9 cellular contexts compared by ENCODE assay signal in genomic region chr17:27236710-27237315, GRCh38. TPM values are rescaled to one million over a fixed set of nuclear protein-coding genes. Genes with fewer than 3 reads are reported as not detected.
DNase-seq lines count a peak whose midpoint lies in the region; ATAC-seq, FAIRE-seq and TF ChIP-seq lines count a peak whose summit lies in the region.
"Had no signal": no experiment of that assay in that cellular context is flagged by ENCODE, and none has a peak within 500 bp of the region (broad histone marks: within the 10 kb centered on the region; RNA-seq: fewer than 3 reads in every experiment).

No MANE protein-coding gene starts in this region.

- H3K9me3 ChIP-seq in IMR-90 (ENCODE audit: control insufficient read depth, insufficient read depth, low read length) (no peaks in the 10 kb centered on the region), neuronal stem cell (replicated peaks in 1 of 2; ENCODE audit: control insufficient read depth in 2 of 2, insufficient read depth in 1 of 2, low read depth in 1 of 2, low read length in 2 of 2) (no peaks in the 10 kb centered on the region), suprapubic skin (no peaks in the 10 kb centered on the region)

- no peak overlapping the region for H4K5ac ChIP-seq in IMR-90 (ENCODE audit: low read depth, low read length)

- peaks cover 1% of the 10 kb centered on the region; the same call in 1 of the 2 replicates for H3K4me1 ChIP-seq in IMR-90 (ENCODE audit: control insufficient read depth, insufficient read depth, low read length)
- H3K4me1 ChIP-seq in neuronal stem cell (ENCODE audit: control insufficient read depth in 2 of 2, insufficient read depth in 1 of 2, low read depth in 1 of 2, low read length in 2 of 2) = no peaks in the 10 kb centered on the region
- peaks cover 11% of the 10 kb centered on the region for H3K4me1 ChIP-seq in suprapubic skin

- no TSS peak for BruUV-seq in IMR-90 (replicated peaks; lab: Mats Ljungman, UMichigan)

- peak; percentile 95 for ATAC-seq in IMR-90 (ENCODE audit: low read depth)
- ATAC-seq in HG02852 (IDR thresholded peaks at IDR 0.05; ENCODE audit: unreplicated experiment) = no peak

- no peaks in the 10 kb centered on the region for H3K36me3 Mint-ChIP-seq in activated T-cell treated with anti-CD3 and anti-CD28 coated beads, Interleukin-2, amount 50 U/mL, for 24 hours (ENCODE audit: low read depth)
- H3K36me3 Mint-ChIP-seq: activated naive CD8-positive, alpha-beta T cell had no signal

- H2BK15ac ChIP-seq in IMR-90 (ENCODE audit: low read depth, low read length) (no peak overlapping the region), neuronal stem cell (ENCODE audit: low read length) (no peak overlapping the region)

- H3K9ac ChIP-seq in IMR-90 (ENCODE audit: low read depth, low read length) (no peak overlapping the region), neuronal stem cell (ENCODE audit: low read depth, low read length, poor library complexity) (no peak overlapping the region)

- H3K27ac ChIP-seq in IMR-90 (ENCODE audit: insufficient read depth, low read length) (no peak overlapping the region), neuronal stem cell (replicated peaks; ENCODE audit: low read length) (no peak overlapping the region), suprapubic skin (no peak overlapping the region)

- H4K8ac ChIP-seq in IMR-90 (ENCODE audit: low read depth in 2 of 2, low read length in 2 of 2) (no peak overlapping the region), neuronal stem cell (ENCODE audit: low read depth, low read length) (no peak overlapping the region)

- TF ChIP-seq POLR2A in IMR-90 (IDR thresholded peaks at IDR 0.05; ENCODE audit: low read depth, low read length) (0 out of 2 replicates have a peak, but pooled peaks have one; percentile 37), suprapubic skin (IDR thresholded peaks at IDR 0.05) (no peak)

- H2AK5ac ChIP-seq in IMR-90 (ENCODE audit: low read depth, low read length) (no peak overlapping the region), neuronal stem cell (ENCODE audit: low read depth, low read length) (no peak overlapping the region)

- H3K4me3 ChIP-seq in IMR-90 (ENCODE audit: insufficient read depth, low read depth, low read length) = no peak overlapping the region
- H3K4me3 ChIP-seq in fibroblast of mammary gland (ENCODE audit: control insufficient read depth, low read depth, low read length) = no peak overlapping the region
- no peak overlapping the region for H3K4me3 ChIP-seq in neuronal stem cell (ENCODE audit: low read length in 2 of 2)
- no peak overlapping the region for H3K4me3 ChIP-seq in suprapubic skin

- intact Hi-C loops in IMR-90 (cut with micrococcal nuclease) = loop anchor here (1.0 to 5.0 kb wide), 5 partner anchors 40 to 415 kb away; partner anchors contain the start of gene WSB1

- H3K4me3 Mint-ChIP-seq in activated T-cell treated with anti-CD3 and anti-CD28 coated beads, Interleukin-2, amount 50 U/mL, for 24 hours = no peak overlapping the region
- H3K4me3 Mint-ChIP-seq: activated naive CD8-positive, alpha-beta T cell had no signal

- FAIRE-seq in D721Med (lab: Jason Lieb, UNC) (no peak), RCC 7860 (lab: Jason Lieb, UNC) (peak; percentile 64)

- TF ChIP-seq RAD21 in IMR-90 (IDR thresholded peaks at IDR 0.05; ENCODE audit: low read length) = peak; percentile 87

- POLR2A ChIA-PET in IMR-90 (lab: Charles Lee; ENCODE audit: unreplicated experiment) = interaction anchor here (0.8 to 1.2 kb wide), 2 partner anchors 9 to 58 kb away, joined by 3 to 7 read pairs; partner anchors contain the start of gene WSB1

- H3K4me2 ChIP-seq in IMR-90 (ENCODE audit: low read depth, low read length) (no peak overlapping the region), neuronal stem cell (ENCODE audit: insufficient read depth, low read length, poor library complexity, severe bottlenecking) (no peak overlapping the region)

- H3K27me3 Mint-ChIP-seq in activated T-cell treated with anti-CD3 and anti-CD28 coated beads, Interleukin-2, amount 50 U/mL, for 24 hours = peaks cover 5% of the 10 kb centered on the region
- H3K27me3 Mint-ChIP-seq: activated naive CD8-positive, alpha-beta T cell had no signal

- H3K14ac ChIP-seq in IMR-90 (replicated peaks; ENCODE audit: low read depth, low read length) (no peak overlapping the region), neuronal stem cell (ENCODE audit: low read length) (no peak overlapping the region)

- TF ChIP-seq EP300 in suprapubic skin (IDR thresholded peaks at IDR 0.05) = no peak

- peaks cover 17% of the 10 kb centered on the region for H3K4me1 Mint-ChIP-seq in activated T-cell treated with anti-CD3 and anti-CD28 coated beads, Interleukin-2, amount 50 U/mL, for 24 hours (ENCODE audit: low read depth)

- CTCF ChIA-PET in IMR-90 (lab: Yijun Ruan, JAX) = interaction anchor here (0.6 to 4.3 kb wide), 20 partner anchors 9 to 365 kb away, joined by 3 to 44 read pairs (median 4); partner anchors contain the start of gene KSR1

- no peak overlapping the region for H2BK12ac ChIP-seq in neuronal stem cell (ENCODE audit: low read length)

- in situ Hi-C loops in IMR-90 (cut with MboI; ENCODE audit: low sequenced_read_pairs) = loop anchor here (10.0 to 25.0 kb wide), 3 partner anchors 200 to 525 kb away; partner anchors contain the start of gene LGALS9

- no peak overlapping the region for H2AFZ ChIP-seq in IMR-90 (replicated peaks; ENCODE audit: low read length, poor library complexity)
- H2AFZ ChIP-seq in neuronal stem cell (ENCODE audit: low read length) = no peak overlapping the region

- no peaks in the 10 kb centered on the region; the same call in 1 of the 2 replicates for H3K27me3 ChIP-seq in IMR-90 (ENCODE audit: control insufficient read depth, insufficient read depth, low read length)
- H3K27me3 ChIP-seq in neuronal stem cell (ENCODE audit: control insufficient read depth in 3 of 3, insufficient read depth in 3 of 3, low read depth in 1 of 3, low read length in 3 of 3) = peaks cover 0 to 3% (median 0%) of the 10 kb centered on the region in 3 experiments
- H3K27me3 ChIP-seq in suprapubic skin = no peaks in the 10 kb centered on the region

- H3K9me1 ChIP-seq in IMR-90 (ENCODE audit: insufficient read depth, low read length) = no peaks in the 10 kb centered on the region

- no peaks in the 10 kb centered on the region for H4K20me1 ChIP-seq in IMR-90 (ENCODE audit: insufficient read depth, low read length)

- no peak overlapping the region for H2BK20ac ChIP-seq in IMR-90 (ENCODE audit: low read depth, low read length)

- H4K91ac ChIP-seq in IMR-90 (ENCODE audit: insufficient read depth, low read depth, low read length) = no peak overlapping the region
- H4K91ac ChIP-seq in neuronal stem cell (ENCODE audit: low read depth, low read length, poor library complexity) = no peak overlapping the region

- H3K18ac ChIP-seq in IMR-90 (ENCODE audit: low read depth, low read length) (no peak overlapping the region), neuronal stem cell (ENCODE audit: low read length) (no peak overlapping the region)

- no peaks in the 10 kb centered on the region for H3K9me3 Mint-ChIP-seq in activated T-cell treated with anti-CD3 and anti-CD28 coated beads, Interleukin-2, amount 50 U/mL, for 24 hours

- H2BK120ac ChIP-seq in IMR-90 (ENCODE audit: low read depth, low read length) (no peak overlapping the region), neuronal stem cell (ENCODE audit: low read depth, low read length) (no peak overlapping the region)

- no CpG with 5 or more reads among the region's 3 CpGs for WGBS in IMR-90 (ENCODE audit: extremely low coverage in 2 of 2, insufficient read length in 1 of 2), 2 experiments
- no CpG with 5 or more reads among the region's 3 CpGs for WGBS in neuronal stem cell (ENCODE audit: extremely low coverage in 2 of 2, insufficient read length in 2 of 2, insufficient replicate concordance in 1 of 2), 2 donors
- 66% methylated on average over 3 of the region's 3 CpGs for WGBS in suprapubic skin

- TF ChIP-seq CTCF in D721Med (IDR thresholded peaks at IDR 0.05; ENCODE audit: insufficient read depth, missing control alignments) (peak; percentile 98), IMR-90 (conservative IDR thresholded peaks at IDR 0.05; ENCODE audit: low read depth, low read length) (peak; percentile 91), fibroblast of mammary gland (conservative IDR thresholded peaks at IDR 0.05; ENCODE audit: control insufficient read depth, insufficient read depth, low read depth, low read length) (peak; percentile 95), suprapubic skin (IDR thresholded peaks at IDR 0.05) (peak; percentile 82 to 87)

- dilution Hi-C loops in IMR-90 (cut with HindIII; ENCODE audit: low sequenced_read_pairs, unreplicated experiment) = loop anchor here (25.0 kb wide), 1 partner anchor 100 kb away; no protein-coding TSS in a partner anchor

- no peak overlapping the region for H3K56ac ChIP-seq in IMR-90 (ENCODE audit: extremely low read depth, insufficient read depth, low read length)

- no peak overlapping the region for H3K27ac Mint-ChIP-seq in activated T-cell treated with anti-CD3 and anti-CD28 coated beads, Interleukin-2, amount 50 U/mL, for 24 hours
- H3K27ac Mint-ChIP-seq: activated naive CD8-positive, alpha-beta T cell had no signal

- H2AK9ac ChIP-seq in IMR-90 (replicated peaks; ENCODE audit: low read depth, low read length, poor library complexity) = no peak overlapping the region

- H3K79me1 ChIP-seq in IMR-90 (ENCODE audit: low read depth in 1 of 2, low read length in 2 of 2) (no peaks in the 10 kb centered on the region), neuronal stem cell (ENCODE audit: low read depth, low read length) (peaks cover 1% of the 10 kb centered on the region)

- H3K23ac ChIP-seq in IMR-90 (ENCODE audit: low read depth, low read length) (no peak overlapping the region), neuronal stem cell (ENCODE audit: low read depth, low read length, poor library complexity) (no peak overlapping the region)

- DNase-seq in D721Med (ENCODE audit: insufficient read length, low spot score) = peak; percentile 48
- DNase-seq in IMR-90 = peak; percentile 75
- DNase-seq in RCC 7860 (ENCODE audit: low spot score) = peak; percentile 44
- peak; percentile 73 for DNase-seq in activated T-cell treated with anti-CD3 and anti-CD28 coated beads, Interleukin-2, amount 50 U/mL, for 24 hours
- peak; percentile 77 for DNase-seq in fibroblast of mammary gland (ENCODE audit: low read depth)
- peak; percentile 65 for DNase-seq in neuronal stem cell (ENCODE audit: low spot score)
- peak in 1 of 2 donors; percentile 83 for DNase-seq in suprapubic skin (ENCODE audit: low spot score in 2 of 2)

- H3K4ac ChIP-seq in IMR-90 (ENCODE audit: low read depth, low read length) = no peak overlapping the region
- no peak overlapping the region for H3K4ac ChIP-seq in neuronal stem cell (ENCODE audit: low read length)

- H3K36me3 ChIP-seq in IMR-90 (ENCODE audit: control insufficient read depth, insufficient read depth, low read length) (no peaks in the 10 kb centered on the region), neuronal stem cell (replicated peaks in 1 of 2; ENCODE audit: control insufficient read depth in 2 of 2, insufficient read depth in 2 of 2, low read length in 2 of 2) (no peaks in the 10 kb centered on the region), suprapubic skin (no peaks in the 10 kb centered on the region)

- H2BK5ac ChIP-seq in IMR-90 (ENCODE audit: low read depth, low read length, poor library complexity, severe bottlenecking) (no peak overlapping the region), neuronal stem cell (ENCODE audit: low read length) (no peak overlapping the region)

RNA-seq across cellular contexts. Expression of gene WSB1, which starts 57.1 kb away (rescaled TPM):
- 112 and 140 TPM in 2 replicates for total RNA-seq in IMR-90 (2012; rRNA removed)
- polyA plus RNA-seq in IMR-90 (2012; rRNA removed) = 266 and 289 TPM in 2 replicates
- 58.9 and 85.8 TPM in 2 replicates for polyA plus RNA-seq in IMR-90 (2012; cell fraction: cytosol; rRNA removed)
- polyA plus RNA-seq in IMR-90 (2012; cell fraction: nucleus; rRNA removed; ENCODE audit: low replicate concordance) = 1,097 and 1,897 TPM in 2 replicates
- polyA plus RNA-seq in neuronal stem cell (2013, experiment 1 of 2) = 142 TPM
- polyA plus RNA-seq in neuronal stem cell (2013, experiment 2 of 2) = 142 TPM
- 100 to 1,000 TPM in 1 of 4 donors, 10 to 100 TPM in 3; 38.5 to 206 (median 57.2) TPM for total RNA-seq in suprapubic skin
